Comparison of ENCODE assay signal across 23 cellular contexts in the genomic region with DNA sequence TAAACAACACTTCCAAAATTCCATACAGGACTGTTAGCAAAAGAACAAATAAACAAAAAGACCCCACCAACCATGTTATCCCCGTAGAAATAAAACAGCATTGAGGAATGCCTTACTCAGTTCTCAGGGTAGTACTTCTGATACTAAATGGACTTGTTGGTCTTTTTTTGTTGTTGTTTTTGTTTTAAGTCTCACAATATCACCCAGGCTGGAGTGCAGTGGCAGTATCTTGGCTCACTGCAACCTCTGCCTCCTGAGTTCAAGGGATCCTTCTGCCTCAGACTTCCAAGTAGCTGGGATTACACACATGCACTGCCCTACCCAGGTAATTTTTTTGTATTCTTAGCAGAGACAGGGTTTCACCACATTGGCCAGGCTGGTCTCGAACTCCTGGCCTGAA. TPM values are rescaled to one million over a fixed set of nuclear protein-coding genes. Genes with fewer than 3 reads are reported as not detected.
DNase-seq lines count a peak whose midpoint lies in the region; ATAC-seq, FAIRE-seq and TF ChIP-seq lines count a peak whose summit lies in the region.
"Had no signal": no experiment of that assay in that cellular context is flagged by ENCODE, and none has a peak within 500 bp of the region (broad histone marks: within the 10 kb centered on the region; RNA-seq: fewer than 3 reads in every experiment).

No MANE protein-coding gene starts in this region.

- H3K4me3 ChIP-seq in HepG2 (replicated peaks in 1 of 3; ENCODE audit: insufficient read depth in 1 of 3, low read depth in 2 of 3, low read length in 3 of 3) (no peak overlapping the region), right lobe of liver (no peak overlapping the region), H1 (ENCODE audit: extremely low read depth in 1 of 4, insufficient read depth in 2 of 4, low read depth in 3 of 4, low read length in 4 of 4) (no peak overlapping the region)
- H3K4me3 ChIP-seq: pancreas had no signal

- H3K4me2 ChIP-seq in HepG2 (ENCODE audit: low read depth, low read length) = no peak overlapping the region
- H3K4me2 ChIP-seq in H1 (ENCODE audit: insufficient read depth in 1 of 2, low read depth in 2 of 2, low read length in 2 of 2) = no peak overlapping the region

- H3K36me3 Mint-ChIP-seq in T-helper 17 cell (ENCODE audit: low read depth) (peaks cover 8% of the 10 kb centered on the region), progenitor cell of endocrine pancreas (ENCODE audit: insufficient read depth) (peaks cover 56% of the 10 kb centered on the region)

- CTCF ChIA-PET in HepG2 (lab: Yijun Ruan, JAX; ENCODE audit: low intra/inter-chr PET ratio, low total read pairs) (no interaction called here), H1 (lab: Charles Lee; ENCODE audit: partially characterized antibody) (no interaction called here)

- TF ChIP-seq CTCF in HepG2 (CRISPR knock-in tag; IDR thresholded peaks at IDR 0.05) (no peak), right lobe of liver (IDR thresholded peaks at IDR 0.05) (no peak), H1 (IDR thresholded peaks at IDR 0.05; ENCODE audit: control extremely low read depth in 1 of 3, insufficient read depth in 1 of 3, low read depth in 1 of 3, low read length in 3 of 3) (no peak), progenitor cell of endocrine pancreas (IDR thresholded peaks at IDR 0.05; ENCODE audit: unreplicated experiment) (no peak)

- H3K79me2 ChIP-seq in HepG2 (ENCODE audit: insufficient read depth, low read length) (peaks cover 100% of the 10 kb centered on the region), H1 (ENCODE audit: control insufficient read depth in 1 of 2, insufficient read depth in 2 of 2, low read length in 2 of 2) (peaks cover 53 to 100% of the 10 kb centered on the region in 2 experiments)

- no peak overlapping the region for H3K9ac ChIP-seq in HepG2 (ENCODE audit: insufficient read depth, low read depth, low read length)
- H3K9ac ChIP-seq in H1 (replicated peaks in 1 of 4; ENCODE audit: extremely low read depth in 1 of 4, low read depth in 3 of 4, low read length in 3 of 4) = no peak overlapping the region

- no peaks in the 10 kb centered on the region for H3K27me3 Mint-ChIP-seq in T-helper 17 cell
- no peaks in the 10 kb centered on the region for H3K27me3 Mint-ChIP-seq in progenitor cell of endocrine pancreas

- WGBS in HepG2 (ENCODE audit: low lambda C conversion rate) = 95% methylated on average over 2 of the region's 2 CpGs
- 88% methylated on average over 2 of the region's 2 CpGs for WGBS in right lobe of liver (ENCODE audit: insufficient coverage, low coverage, low lambda C conversion rate, missing lambda C conversion rate)
- 88% methylated on average over 2 of the region's 2 CpGs; no CpG with 5 or more reads in 1 of the 2 experiments for WGBS in H1 (ENCODE audit: extremely low coverage in 1 of 2, insufficient coverage in 1 of 2, insufficient read length in 1 of 2, insufficient replicate concordance in 2 of 2, low coverage in 1 of 2, low lambda C conversion rate in 2 of 2, missing lambda C conversion rate in 1 of 2), 2 experiments

- POLR2A ChIA-PET in HepG2 (lab: Yijun Ruan, JAX) = interaction anchor here (1.0 to 1.2 kb wide), 2 partner anchors 8 to 13 kb away, joined by 3 to 7 read pairs; no protein-coding TSS in a partner anchor
- POLR2A ChIA-PET in H1 (lab: Charles Lee; ENCODE audit: partially characterized antibody) = interaction anchor here (0.6 to 24.2 kb wide), 7 partner anchors 6 to 31 kb away, joined by 3 to 836 read pairs (median 3); no protein-coding TSS in a partner anchor

- TF ChIP-seq EP300 in HepG2 (IDR thresholded peaks at IDR 0.05; ENCODE audit: low read depth in 2 of 2, low read length in 2 of 2) (no peak), HepG2 (CRISPR knock-in tag; IDR thresholded peaks at IDR 0.05; ENCODE audit: borderline replicate concordance) (no peak), H1 (IDR thresholded peaks at IDR 0.05; ENCODE audit: borderline replicate concordance in 1 of 2, low read depth in 2 of 2, low read length in 2 of 2) (no peak)

- no peak overlapping the region for H3K18ac ChIP-seq in H1 (ENCODE audit: extremely low read depth, low read length)

- H3K4ac ChIP-seq in H1 (replicated peaks; ENCODE audit: insufficient read length, low read depth, low read length) = no peak overlapping the region

- no peak overlapping the region for H4K91ac ChIP-seq in H1 (replicated peaks; ENCODE audit: insufficient read length, low read length)

- ATAC-seq in HepG2 (no peak), right lobe of liver (no peak), T-helper 17 cell (no peak), Right ventricle myocardium inferior (no peak), HG03159 (IDR thresholded peaks at IDR 0.05; ENCODE audit: unreplicated experiment) (no peak), HG03280 (IDR thresholded peaks at IDR 0.05; ENCODE audit: unreplicated experiment) (no peak)
- ATAC-seq: pancreas, sciatic nerve had no signal

- peak in 1 of 2 experiments; percentile 53; a peak in 1 of 4 replicates for TF ChIP-seq POLR2A in HepG2 (IDR thresholded peaks at IDR 0.05; ENCODE audit: insufficient read depth in 1 of 2, low read depth in 2 of 2, low read length in 2 of 2)
- TF ChIP-seq POLR2A in right lobe of liver (IDR thresholded peaks at IDR 0.05) = no peak
- TF ChIP-seq POLR2A in H1 (IDR thresholded peaks at IDR 0.05; ENCODE audit: control extremely low read depth in 1 of 2, low read depth in 2 of 2, low read length in 2 of 2) = no peak

- no peak overlapping the region for H2BK120ac ChIP-seq in H1 (replicated peaks; ENCODE audit: low read depth, low read length)

- no peaks in the 10 kb centered on the region; the same call in 1 of the 2 replicates for H3K79me1 ChIP-seq in H1 (ENCODE audit: low read depth, low read length)

- H2BK20ac ChIP-seq in H1 (ENCODE audit: low read length) = no peak overlapping the region

- H3K9me3 Mint-ChIP-seq in progenitor cell of endocrine pancreas (ENCODE audit: low read depth) = no peaks in the 10 kb centered on the region

- in situ Hi-C loops in HepG2 (cut with HindIII; ENCODE audit: extremely low pct_ligation_motif_present, low pct_unique_long_range_greater_than_20kb) = no loop called here

- H3K14ac ChIP-seq in H1 (ENCODE audit: insufficient read length) = no peak overlapping the region

- FAIRE-seq in HepG2 (lab: Jason Lieb, UNC) (no peak), H1 (lab: Jason Lieb, UNC) (no peak)
- FAIRE-seq: pancreas, urothelium cell line had no signal

- H3K4me1 Mint-ChIP-seq in T-helper 17 cell (peaks cover 44% of the 10 kb centered on the region), progenitor cell of endocrine pancreas (ENCODE audit: low read depth) (peaks cover 16% of the 10 kb centered on the region)

- no peak overlapping the region for H2BK15ac ChIP-seq in H1 (ENCODE audit: low read length)

- no peak for DNase-seq in HepG2 (ENCODE audit: low spot score)
- DNase-seq in right lobe of liver = no peak
- no peak for DNase-seq in T-helper 17 cell
- DNase-seq in H1 (ENCODE audit: low read depth in 1 of 2, low spot score in 2 of 2) = no peak
- DNase-seq in Right ventricle myocardium inferior (ENCODE audit: missing footprints) = no peak
- DNase-seq in progenitor cell of endocrine pancreas (ENCODE audit: low spot score, unreplicated experiment) = no peak
- DNase-seq: activated effector memory CD4-positive, alpha-beta T cell treated with anti-CD3 and anti-CD28 coated beads, Interleukin-2, amount 50 U/mL, for 16 hours; amygdala; DMS79; NCI-H1092 treated with DMSO at 0.1 percent for 48 hours; NCI-H2029; NCI-H2227 treated with DMSO at 0.1 percent for 48 hours; NCI-H748 treated with DMSO at 0.1 percent for 48 hours; pancreas; stimulated activated CD4-positive, alpha-beta T cell treated with anti-CD3 and anti-CD28 coated beads, Interleukin-15, amount 100 ng/mL, for 24 hours; stimulated activated CD8-positive, alpha-beta memory T cell treated with anti-CD3 and anti-CD28 coated beads, Interleukin-4, amount 100 ng/mL, for 48 hours had no signal

- intact Hi-C loops in HepG2 (cut with micrococcal nuclease; ENCODE audit: unreplicated experiment) (no loop called here), right lobe of liver (cut with DNase I) (loop anchor here in 1 of 2 donors (10.0 kb wide), 1 partner anchor 47 kb away; no protein-coding TSS in a partner anchor), Right ventricle myocardium inferior (cut with DNase I) (no loop called here)

- H3K9me3 ChIP-seq in HepG2 (ENCODE audit: low read length) (no peaks in the 10 kb centered on the region), right lobe of liver (no peaks in the 10 kb centered on the region), T-helper 17 cell (ENCODE audit: control insufficient read depth, low read length, poor library complexity, severe bottlenecking) (no peaks in the 10 kb centered on the region), H1 (ENCODE audit: insufficient read depth in 2 of 2, low read depth in 1 of 2, low read length in 1 of 2) (no peaks in the 10 kb centered on the region)
- H3K9me3 ChIP-seq: pancreas had no signal

- H2BK5ac ChIP-seq in H1 (ENCODE audit: low read depth, low read length) = no peak overlapping the region

- peak overlapping the region; percentile 86 for H3K27ac Mint-ChIP-seq in T-helper 17 cell
- no peak overlapping the region for H3K27ac Mint-ChIP-seq in progenitor cell of endocrine pancreas

- H3K27ac ChIP-seq in HepG2 (ENCODE audit: extremely low read length, insufficient read depth, low read length) (no peak overlapping the region), right lobe of liver (no peak overlapping the region), H1 (ENCODE audit: low read depth, low read length) (no peak overlapping the region)
- H3K27ac ChIP-seq: C4-2B, HL-60, pancreas had no signal

- H4K20me1 ChIP-seq in HepG2 (ENCODE audit: insufficient read depth, low read length) = peaks cover 100% of the 10 kb centered on the region
- H4K20me1 ChIP-seq in H1 (replicated peaks in 1 of 2; ENCODE audit: control insufficient read depth in 1 of 2, insufficient read depth in 2 of 2, low read length in 2 of 2) = peaks cover 25 to 63% of the 10 kb centered on the region in 2 experiments

- H3K27me3 ChIP-seq in HepG2 (ENCODE audit: control insufficient read depth in 1 of 2, insufficient read depth in 2 of 2, low read length in 2 of 2) (no peaks in the 10 kb centered on the region; a peak in 1 of 5 replicates), right lobe of liver (no peaks in the 10 kb centered on the region), H1 (replicated peaks in 1 of 4; ENCODE audit: control insufficient read depth in 3 of 4, extremely low read depth in 1 of 4, insufficient read depth in 3 of 4, low read length in 3 of 4) (no peaks in the 10 kb centered on the region)
- H3K27me3 ChIP-seq: pancreas had no signal

- peak overlapping the region; percentile 25 for H3K4me3 Mint-ChIP-seq in T-helper 17 cell
- H3K4me3 Mint-ChIP-seq in progenitor cell of endocrine pancreas (ENCODE audit: low read depth) = no peak overlapping the region

- H2AFZ ChIP-seq in HepG2 (ENCODE audit: low read length) (no peak overlapping the region), H1 (ENCODE audit: low read length) (no peak overlapping the region)

- H3K56ac ChIP-seq in H1 (replicated peaks; ENCODE audit: insufficient read length, low read depth, low read length) = no peak overlapping the region

- no peak overlapping the region for H4K8ac ChIP-seq in H1 (ENCODE audit: extremely low read depth, insufficient read depth, low read length)

- peaks cover 25 to 93% of the 10 kb centered on the region in 2 experiments for H3K36me3 ChIP-seq in HepG2 (replicated peaks in 1 of 2; ENCODE audit: control insufficient read depth in 1 of 2, insufficient read depth in 2 of 2, low read length in 2 of 2)
- peaks cover 0 to 69% (median 30%) of the 10 kb centered on the region in 4 donors for H3K36me3 ChIP-seq in right lobe of liver
- peaks cover 10 to 95% (median 33%) of the 10 kb centered on the region in 4 experiments for H3K36me3 ChIP-seq in H1 (ENCODE audit: control insufficient read depth in 2 of 4, insufficient read depth in 4 of 4, low read length in 3 of 4)

- H2AK5ac ChIP-seq in H1 (ENCODE audit: low read depth, low read length) = no peak overlapping the region

- TF ChIP-seq RAD21 in HepG2 (CRISPR knock-in tag; IDR thresholded peaks at IDR 0.05) = no peak
- TF ChIP-seq RAD21 in H1 (IDR thresholded peaks at IDR 0.05 in 1 of 2, conservative IDR thresholded peaks at IDR 0.05 in 1 of 2; ENCODE audit: low read depth in 2 of 2, low read length in 2 of 2) = no peak

- no peak overlapping the region for H3K23ac ChIP-seq in H1 (ENCODE audit: insufficient read length)

- H3K23me2 ChIP-seq in H1 (ENCODE audit: low read depth, low read length) = no peaks in the 10 kb centered on the region

- no TSS peak for BruUV-seq in HepG2 (replicated peaks; lab: Mats Ljungman, UMichigan)

- H3K4me1 ChIP-seq in HepG2 (ENCODE audit: insufficient read depth, low read length) (peaks cover 60% of the 10 kb centered on the region), right lobe of liver (peaks cover 0 to 42% (median 10%) of the 10 kb centered on the region in 4 donors), H1 (replicated peaks in 1 of 4; ENCODE audit: control insufficient read depth in 3 of 4, insufficient read depth in 4 of 4, low read length in 3 of 4) (no peaks in the 10 kb centered on the region)

- H2BK12ac ChIP-seq in H1 (ENCODE audit: low read depth, low read length) = no peak overlapping the region

- no peak overlapping the region for H4K5ac ChIP-seq in H1 (ENCODE audit: insufficient read length, low read depth, low read length)

RNA-seq across cellular contexts. Expression of a gene that starts 17.1 kb away (rescaled TPM):
- total RNA-seq in HepG2 (2016; rRNA removed; fragmentation: Illumina TruSeq; extraction: Trizol) (1,099 and 1,563 TPM in 2 replicates), right lobe of liver (100 to 1,000 TPM; 170 to 247 (median 229) TPM), T-helper 17 cell (100 to 1,000 TPM; 576 to 580 TPM), Right ventricle myocardium inferior (266 TPM), progenitor cell of endocrine pancreas (676 and 690 TPM in 2 replicates)
- 272 and 305 TPM in 2 replicates for total RNA-seq in HepG2 (2016; cell fraction: cytosol; rRNA removed; fragmentation: Illumina TruSeq; extraction: Trizol; ENCODE audit: low read depth)
- 1,110 and 1,631 TPM in 2 replicates for total RNA-seq in HepG2 (2016; cell fraction: insoluble cytoplasmic fraction; rRNA removed; fragmentation: Illumina TruSeq; extraction: Trizol)
- total RNA-seq in HepG2 (2016; cell fraction: membrane; rRNA removed; fragmentation: Illumina TruSeq; extraction: Trizol) = 374 and 422 TPM in 2 replicates
- 741 and 752 TPM in 2 replicates for total RNA-seq in HepG2 (2016; cell fraction: nucleus; rRNA removed; fragmentation: Illumina TruSeq; extraction: Trizol)
- polyA plus RNA-seq in HepG2 (2011; rRNA removed) (577 and 628 TPM in 2 replicates), H1 (2011; rRNA removed) (517 and 781 TPM in 2 replicates)
- 344 and 442 TPM in 2 replicates for polyA plus RNA-seq in HepG2 (2011; cell fraction: cytosol; rRNA removed)
- polyA plus RNA-seq in HepG2 (2011; cell fraction: nucleus; rRNA removed) = 155 and 197 TPM in 2 replicates
- 523 and 611 TPM in 2 replicates for polyA plus RNA-seq in HepG2 (2012)
- polyA plus RNA-seq in HepG2 (2016; cell fraction: cytosol; fragmentation: Illumina TruSeq; extraction: Trizol; ENCODE audit: low read depth) = 145 and 154 TPM in 2 replicates
- 1,519 and 1,675 TPM in 2 replicates for polyA plus RNA-seq in HepG2 (2016; cell fraction: insoluble cytoplasmic fraction; fragmentation: Illumina TruSeq; extraction: Trizol; ENCODE audit: low read depth)
- polyA plus RNA-seq in HepG2 (2016; cell fraction: membrane; fragmentation: Illumina TruSeq; extraction: Trizol; ENCODE audit: low read depth) = 281 and 312 TPM in 2 replicates
- 695 and 708 TPM in 2 replicates for polyA plus RNA-seq in HepG2 (2016; cell fraction: nucleus; fragmentation: Illumina TruSeq; extraction: Trizol; ENCODE audit: insufficient read depth, low read depth)
- polyA minus RNA-seq in HepG2 (2011; rRNA and poly(A)+ RNA removed; ENCODE audit: low replicate concordance) = 720 and 1,084 TPM in 2 replicates
- 262 and 282 TPM in 2 replicates for polyA minus RNA-seq in HepG2 (2011; cell fraction: cytosol; rRNA and poly(A)+ RNA removed)
- polyA minus RNA-seq in HepG2 (2011; cell fraction: nucleus; rRNA and poly(A)+ RNA removed) = 891 and 939 TPM in 2 replicates
- total RNA-seq in H1 (2021; fragmentation: NEBNext Ultra II Directional; extraction: Animal tissue kit (Norgen Biotek cat#: 25700)) = 1,203 and 1,207 TPM in 2 replicates
- polyA plus RNA-seq in H1 (2011; cell fraction: cytosol; rRNA removed) = 991 TPM
- 525 TPM for polyA plus RNA-seq in H1 (2011; cell fraction: nucleus; rRNA removed)
- polyA plus RNA-seq in H1 (2012, experiment 1 of 2) = 1,009 to 1,132 TPM (median 1,111 TPM) in 4 replicates
- polyA plus RNA-seq in H1 (2012, experiment 2 of 2) = 778 TPM
- 1,012 TPM for polyA plus RNA-seq in H1 (2013, experiment 1 of 2)
- polyA plus RNA-seq in H1 (2013, experiment 2 of 2) = 1,024 TPM
- 1,077 and 1,234 TPM in 2 replicates for polyA minus RNA-seq in H1 (2011; rRNA and poly(A)+ RNA removed)
- 399 TPM for polyA minus RNA-seq in H1 (2011; cell fraction: cytosol; rRNA and poly(A)+ RNA removed)
- 779 TPM for polyA minus RNA-seq in H1 (2011; cell fraction: nucleus; rRNA and poly(A)+ RNA removed)

RNA-seq across cellular contexts. Expression of a gene that starts 27.7 kb away (rescaled TPM):
- total RNA-seq in HepG2 (2016; rRNA removed; fragmentation: Illumina TruSeq; extraction: Trizol) (0.10 and 0.13 TPM in 2 replicates), right lobe of liver (1 to 10 TPM in 3 of 6 experiments, under 1 TPM in 3; 0.22 to 1.8 (median 1.0) TPM), T-helper 17 cell (under 1 TPM in 1 of 2 donors, not detected in 1; 0.94 TPM), Right ventricle myocardium inferior (0.60 TPM), progenitor cell of endocrine pancreas (0.19 and 0.58 TPM in 2 replicates)
- 0.09 TPM in 1 of 2 replicates, not detected in the other for total RNA-seq in HepG2 (2016; cell fraction: cytosol; rRNA removed; fragmentation: Illumina TruSeq; extraction: Trizol; ENCODE audit: low read depth)
- total RNA-seq in HepG2 (2016; cell fraction: insoluble cytoplasmic fraction; rRNA removed; fragmentation: Illumina TruSeq; extraction: Trizol) = 0.48 and 0.67 TPM in 2 replicates
- 0.15 and 0.17 TPM in 2 replicates for total RNA-seq in HepG2 (2016; cell fraction: membrane; rRNA removed; fragmentation: Illumina TruSeq; extraction: Trizol)
- total RNA-seq in HepG2 (2016; cell fraction: nucleus; rRNA removed; fragmentation: Illumina TruSeq; extraction: Trizol) = 0.22 and 0.50 TPM in 2 replicates
- polyA plus RNA-seq in HepG2 (2011; rRNA removed) (0.47 and 1.1 TPM in 2 replicates), H1 (2011; rRNA removed) (0.35 and 0.36 TPM in 2 replicates)
- 0.14 and 0.17 TPM in 2 replicates for polyA plus RNA-seq in HepG2 (2011; cell fraction: cytosol; rRNA removed)
- polyA plus RNA-seq in HepG2 (2011; cell fraction: nucleus; rRNA removed) = 0.58 and 1.4 TPM in 2 replicates
- 0.57 and 0.58 TPM in 2 replicates for polyA plus RNA-seq in HepG2 (2012)
- polyA plus RNA-seq in HepG2 (2016; cell fraction: cytosol; fragmentation: Illumina TruSeq; extraction: Trizol; ENCODE audit: low read depth) = not detected in 2 replicates
- 0.07 and 0.12 TPM in 2 replicates for polyA plus RNA-seq in HepG2 (2016; cell fraction: insoluble cytoplasmic fraction; fragmentation: Illumina TruSeq; extraction: Trizol; ENCODE audit: low read depth)
- 0.08 TPM in 1 of 2 replicates, not detected in the other for polyA plus RNA-seq in HepG2 (2016; cell fraction: membrane; fragmentation: Illumina TruSeq; extraction: Trizol; ENCODE audit: low read depth)
- 0.47 and 1.6 TPM in 2 replicates for polyA plus RNA-seq in HepG2 (2016; cell fraction: nucleus; fragmentation: Illumina TruSeq; extraction: Trizol; ENCODE audit: insufficient read depth, low read depth)
- 0.26 TPM in 1 of 2 replicates, not detected in the other for polyA minus RNA-seq in HepG2 (2011; rRNA and poly(A)+ RNA removed; ENCODE audit: low replicate concordance)
- 0.53 TPM in 1 of 2 replicates, not detected in the other for polyA minus RNA-seq in HepG2 (2011; cell fraction: cytosol; rRNA and poly(A)+ RNA removed)
- polyA minus RNA-seq in HepG2 (2011; cell fraction: nucleus; rRNA and poly(A)+ RNA removed) = 0.64 and 4.0 TPM in 2 replicates
- total RNA-seq in H1 (2021; fragmentation: NEBNext Ultra II Directional; extraction: Animal tissue kit (Norgen Biotek cat#: 25700)) = 0.63 and 0.65 TPM in 2 replicates
- polyA plus RNA-seq in H1 (2011; cell fraction: cytosol; rRNA removed) = 0.72 TPM
- 2.9 TPM for polyA plus RNA-seq in H1 (2011; cell fraction: nucleus; rRNA removed)
- 0.42 to 1.3 TPM (median 0.80 TPM) in 4 replicates for polyA plus RNA-seq in H1 (2012, experiment 1 of 2)
- polyA plus RNA-seq in H1 (2012, experiment 2 of 2) = not detected
- polyA plus RNA-seq in H1 (2013, experiment 1 of 2) = 0.41 TPM
- polyA plus RNA-seq in H1 (2013, experiment 2 of 2) = 0.57 TPM
- 0.39 and 0.73 TPM in 2 replicates for polyA minus RNA-seq in H1 (2011; rRNA and poly(A)+ RNA removed)
- polyA minus RNA-seq in H1 (2011; cell fraction: cytosol; rRNA and poly(A)+ RNA removed) = 0.66 TPM
- 1.4 TPM for polyA minus RNA-seq in H1 (2011; cell fraction: nucleus; rRNA and poly(A)+ RNA removed)
- polyA plus RNA-seq: AG04450 had no signal
